Comparison of ENCODE assay signal across 18 cellular contexts in the genomic region with DNA sequence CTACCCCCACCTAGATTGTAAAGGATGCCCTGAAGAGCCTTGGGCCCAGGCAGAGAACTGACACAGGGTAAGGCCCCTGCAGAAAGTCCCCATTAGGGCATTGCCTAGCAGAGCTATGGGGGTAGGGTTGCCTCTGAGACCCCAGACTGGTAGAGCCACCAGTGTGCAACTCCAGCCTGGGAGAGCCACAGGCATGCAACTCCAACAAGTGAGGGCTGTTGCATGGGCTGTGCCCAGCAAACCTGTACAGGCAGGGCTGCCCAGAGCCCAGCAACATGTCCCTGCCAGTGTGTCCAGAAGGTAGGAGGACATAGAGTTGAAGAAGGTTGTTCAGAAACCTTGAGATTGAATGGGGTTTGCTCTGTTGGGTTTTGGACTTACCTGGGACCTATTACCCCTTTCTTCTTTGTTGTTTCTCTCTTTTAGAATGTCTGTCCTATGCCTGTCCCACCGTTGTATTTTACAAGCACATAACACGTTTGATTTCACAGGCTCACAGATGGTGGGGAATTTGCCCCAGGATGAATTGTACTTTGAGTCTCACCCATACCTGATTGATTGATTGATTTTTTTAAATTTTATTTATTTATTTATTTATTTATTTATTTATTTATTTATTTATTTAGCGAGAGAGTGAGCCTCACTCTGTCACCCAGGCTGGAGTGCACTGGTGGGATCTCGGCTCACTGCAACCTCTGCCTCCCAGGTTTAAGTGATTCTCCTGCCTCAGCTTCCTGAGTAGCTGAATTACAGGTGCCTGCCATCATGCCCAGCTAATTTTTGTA. TPM values are rescaled to one million over a fixed set of nuclear protein-coding genes. Genes with fewer than 3 reads are reported as not detected.
DNase-seq lines count a peak whose midpoint lies in the region; ATAC-seq and TF ChIP-seq lines count a peak whose summit lies in the region.
"Had no signal": no experiment of that assay in that cellular context is flagged by ENCODE, and none has a peak within 500 bp of the region (broad histone marks: within the 10 kb centered on the region; RNA-seq: fewer than 3 reads in every experiment).

No MANE protein-coding gene starts in this region.

- H3K9me3 Mint-ChIP-seq in CD4-positive, alpha-beta T cell, result no peaks in the 10 kb centered on the region
- H3K9me3 Mint-ChIP-seq in activated T-helper 17 cell treated with anti-CD3 and anti-CD28 coated beads, Interleukin-2, amount 50 U/mL, for 72 hours, result peaks cover 4% of the 10 kb centered on the region
- peaks cover 6% of the 10 kb centered on the region for H3K9me3 Mint-ChIP-seq in stimulated activated effector memory CD8-positive, alpha-beta T cell treated with anti-CD3 and anti-CD28 coated beads, Interleukin-12 subunit alpha, Interleukin-12 subunit beta, amount 100 ng/mL, for 72 hours
- peaks cover 9% of the 10 kb centered on the region for H3K9me3 Mint-ChIP-seq in neural progenitor cell
- peaks cover 10% of the 10 kb centered on the region for H3K9me3 Mint-ChIP-seq in activated naive CD8-positive, alpha-beta T cell treated with anti-CD3 and anti-CD28 coated beads, Interleukin-2, amount 50 U/mL, for 24 hours

- H3K4me3 Mint-ChIP-seq in CD4-positive, alpha-beta T cell, result no peak overlapping the region
- no peak overlapping the region for H3K4me3 Mint-ChIP-seq in activated T-helper 17 cell treated with anti-CD3 and anti-CD28 coated beads, Interleukin-2, amount 50 U/mL, for 72 hours
- no peak overlapping the region for H3K4me3 Mint-ChIP-seq in stimulated activated effector memory CD8-positive, alpha-beta T cell treated with anti-CD3 and anti-CD28 coated beads, Interleukin-12 subunit alpha, Interleukin-12 subunit beta, amount 100 ng/mL, for 72 hours
- no peak overlapping the region for H3K4me3 Mint-ChIP-seq in neural progenitor cell
- no peak overlapping the region for H3K4me3 Mint-ChIP-seq in activated naive CD8-positive, alpha-beta T cell treated with anti-CD3 and anti-CD28 coated beads, Interleukin-2, amount 50 U/mL, for 24 hours
- H3K4me3 Mint-ChIP-seq: H9, HFFc6 had no signal

- peaks cover 22% of the 10 kb centered on the region for H3K4me1 ChIP-seq in neural progenitor cell

- H3K4me2 ChIP-seq in neural progenitor cell, result no peak overlapping the region

- no peak for DNase-seq in CD4-positive, alpha-beta T cell
- no peak for DNase-seq in left lobe of liver (ENCODE audit: low spot score)
- no peak for DNase-seq in stimulated activated effector memory CD8-positive, alpha-beta T cell treated with anti-CD3 and anti-CD28 coated beads, Interleukin-12 subunit alpha, Interleukin-12 subunit beta, amount 100 ng/mL, for 72 hours (ENCODE audit: low spot score in 2 of 2)
- DNase-seq in neural progenitor cell (ENCODE audit: low spot score), result no peak
- DNase-seq in activated naive CD8-positive, alpha-beta T cell treated with anti-CD3 and anti-CD28 coated beads, Interleukin-2, amount 50 U/mL, for 24 hours, result no peak
- no peak for DNase-seq in GM10248 (ENCODE audit: extremely low spot score)
- DNase-seq: 8988T; C1 segment of cervical spinal cord; CD8-positive, alpha-beta memory T cell; DMS 273 treated with DMSO at 0.1 percent for 48 hours; DMS79; EL; GDM1; GM23248; H9; HFFc6 had no signal

- H3K27ac ChIP-seq in CD4-positive, alpha-beta T cell (ENCODE audit: low read depth, low read length), result no peak overlapping the region
- H3K27ac ChIP-seq in neural progenitor cell, result no peak overlapping the region
- H3K27ac ChIP-seq: GM23248 had no signal

- CTCF ChIA-PET in CD4-positive, alpha-beta T cell (lab: Charles Lee), result no interaction called here
- CTCF ChIA-PET in GM10248 (lab: Yijun Ruan, JAX), result no interaction called here

- intact Hi-C loops in CD4-positive, alpha-beta T cell (cut with DNase I, micrococcal nuclease), result loop anchor here in 1 of 2 experiments (10.0 kb wide), 1 partner anchor 65 kb away; a partner anchor contains a TSS

- POLR2A ChIA-PET in CD4-positive, alpha-beta T cell (lab: Charles Lee), result no interaction called here
- POLR2A ChIA-PET in GM10248 (lab: Yijun Ruan, JAX), result no interaction called here

- H3F3A ChIP-seq in neural progenitor cell (ENCODE audit: low read depth), result no peaks in the 10 kb centered on the region

- peaks cover 11% of the 10 kb centered on the region for H4K20me1 ChIP-seq in neural progenitor cell (ENCODE audit: low read depth)

- H3K27me3 ChIP-seq in CD4-positive, alpha-beta T cell (ENCODE audit: control insufficient read depth, insufficient read depth, low read length), result no peaks in the 10 kb centered on the region
- no peaks in the 10 kb centered on the region for H3K27me3 ChIP-seq in neural progenitor cell

- H3K27me3 Mint-ChIP-seq in CD4-positive, alpha-beta T cell, result no peaks in the 10 kb centered on the region
- no peaks in the 10 kb centered on the region for H3K27me3 Mint-ChIP-seq in activated T-helper 17 cell treated with anti-CD3 and anti-CD28 coated beads, Interleukin-2, amount 50 U/mL, for 72 hours
- peaks cover 9% of the 10 kb centered on the region for H3K27me3 Mint-ChIP-seq in neural progenitor cell (ENCODE audit: insufficient read depth, low read depth)
- no peaks in the 10 kb centered on the region for H3K27me3 Mint-ChIP-seq in activated naive CD8-positive, alpha-beta T cell treated with anti-CD3 and anti-CD28 coated beads, Interleukin-2, amount 50 U/mL, for 24 hours
- H3K27me3 Mint-ChIP-seq: CD8-positive, alpha-beta memory T cell had no signal

- peak overlapping the region; percentile 7 for H3K27ac Mint-ChIP-seq in CD4-positive, alpha-beta T cell
- H3K27ac Mint-ChIP-seq in activated T-helper 17 cell treated with anti-CD3 and anti-CD28 coated beads, Interleukin-2, amount 50 U/mL, for 72 hours, result peak overlapping the region; percentile 61
- H3K27ac Mint-ChIP-seq in stimulated activated effector memory CD8-positive, alpha-beta T cell treated with anti-CD3 and anti-CD28 coated beads, Interleukin-12 subunit alpha, Interleukin-12 subunit beta, amount 100 ng/mL, for 72 hours, result no peak overlapping the region
- H3K27ac Mint-ChIP-seq in neural progenitor cell, result no peak overlapping the region
- no peak overlapping the region for H3K27ac Mint-ChIP-seq in activated naive CD8-positive, alpha-beta T cell treated with anti-CD3 and anti-CD28 coated beads, Interleukin-2, amount 50 U/mL, for 24 hours
- H3K27ac Mint-ChIP-seq: H9, HFFc6 had no signal

- no peak overlapping the region for H2AFZ ChIP-seq in neural progenitor cell (replicated peaks)
- H2AFZ ChIP-seq: GM23248 had no signal

- H3K9me3 ChIP-seq in CD4-positive, alpha-beta T cell (ENCODE audit: control insufficient read depth, low read length), result peaks cover 6% of the 10 kb centered on the region
- peaks cover 8% of the 10 kb centered on the region for H3K9me3 ChIP-seq in neural progenitor cell (ENCODE audit: low read depth)

- H3K4me1 Mint-ChIP-seq in CD4-positive, alpha-beta T cell (ENCODE audit: low read depth), result peaks cover 48% of the 10 kb centered on the region
- peaks cover 10% of the 10 kb centered on the region for H3K4me1 Mint-ChIP-seq in activated T-helper 17 cell treated with anti-CD3 and anti-CD28 coated beads, Interleukin-2, amount 50 U/mL, for 72 hours
- H3K4me1 Mint-ChIP-seq in stimulated activated effector memory CD8-positive, alpha-beta T cell treated with anti-CD3 and anti-CD28 coated beads, Interleukin-12 subunit alpha, Interleukin-12 subunit beta, amount 100 ng/mL, for 72 hours, result peaks cover 36% of the 10 kb centered on the region
- peaks cover 31% of the 10 kb centered on the region for H3K4me1 Mint-ChIP-seq in neural progenitor cell
- peaks cover 7% of the 10 kb centered on the region for H3K4me1 Mint-ChIP-seq in activated naive CD8-positive, alpha-beta T cell treated with anti-CD3 and anti-CD28 coated beads, Interleukin-2, amount 50 U/mL, for 24 hours

- no peak overlapping the region for H3K4me3 ChIP-seq in neural progenitor cell
- H3K4me3 ChIP-seq: GM23248 had no signal

- H3K79me2 ChIP-seq in neural progenitor cell (ENCODE audit: low read depth), result peaks cover 9% of the 10 kb centered on the region

- no peak overlapping the region for H3K9ac ChIP-seq in neural progenitor cell
- H3K9ac ChIP-seq: GM23248 had no signal

- ATAC-seq in CD4-positive, alpha-beta T cell (ENCODE audit: poor library complexity), result no peak
- ATAC-seq in activated T-helper 17 cell treated with anti-CD3 and anti-CD28 coated beads, Interleukin-2, amount 50 U/mL, for 72 hours (replicated peaks), result no peak
- ATAC-seq in left lobe of liver, result peak; percentile 11
- ATAC-seq in stimulated activated effector memory CD8-positive, alpha-beta T cell treated with anti-CD3 and anti-CD28 coated beads, Interleukin-12 subunit alpha, Interleukin-12 subunit beta, amount 100 ng/mL, for 72 hours, result peak; percentile 16
- no peak for ATAC-seq in activated naive CD8-positive, alpha-beta T cell treated with anti-CD3 and anti-CD28 coated beads, Interleukin-2, amount 50 U/mL, for 24 hours
- ATAC-seq: HCT116 had no signal

- TF ChIP-seq CTCF in CD4-positive, alpha-beta T cell (IDR thresholded peaks at IDR 0.05), result no peak
- TF ChIP-seq CTCF in neural progenitor cell (IDR thresholded peaks at IDR 0.05), result no peak
- no peak for TF ChIP-seq CTCF in GM10248 (IDR thresholded peaks at IDR 0.05; ENCODE audit: control extremely low read depth, extremely low read depth, low read depth, missing control alignments)

- H3K36me3 ChIP-seq in neural progenitor cell, result peaks cover 6% of the 10 kb centered on the region

- H3K36me3 Mint-ChIP-seq in CD4-positive, alpha-beta T cell (ENCODE audit: low read depth), result peaks cover 53% of the 10 kb centered on the region
- peaks cover 6% of the 10 kb centered on the region for H3K36me3 Mint-ChIP-seq in activated T-helper 17 cell treated with anti-CD3 and anti-CD28 coated beads, Interleukin-2, amount 50 U/mL, for 72 hours (ENCODE audit: low read depth)
- H3K36me3 Mint-ChIP-seq in stimulated activated effector memory CD8-positive, alpha-beta T cell treated with anti-CD3 and anti-CD28 coated beads, Interleukin-12 subunit alpha, Interleukin-12 subunit beta, amount 100 ng/mL, for 72 hours, result no peaks in the 10 kb centered on the region
- peaks cover 20% of the 10 kb centered on the region for H3K36me3 Mint-ChIP-seq in neural progenitor cell
- peaks cover 25% of the 10 kb centered on the region for H3K36me3 Mint-ChIP-seq in activated naive CD8-positive, alpha-beta T cell treated with anti-CD3 and anti-CD28 coated beads, Interleukin-2, amount 50 U/mL, for 24 hours (ENCODE audit: low read depth)

RNA-seq across cellular contexts. Expression of a gene that starts 16.4 kb away (rescaled TPM):
- total RNA-seq in CD4-positive, alpha-beta T cell, result 10 to 100 TPM; 38.9 to 40.3 TPM
- 10 to 100 TPM; 14.7 to 18.5 TPM for total RNA-seq in activated T-helper 17 cell treated with anti-CD3 and anti-CD28 coated beads, Interleukin-2, amount 50 U/mL, for 72 hours
- total RNA-seq in left lobe of liver, result 19.3 TPM
- 5.3 and 16.4 TPM in 2 replicates for total RNA-seq in neural progenitor cell (ENCODE audit: low replicate concordance)

RNA-seq across cellular contexts. Expression of a gene that starts 26.7 kb away (rescaled TPM):
- total RNA-seq in CD4-positive, alpha-beta T cell, result under 1 TPM; 0.19 to 0.45 TPM
- under 1 TPM in 1 of 2 donors, not detected in 1; 0.48 TPM for total RNA-seq in activated T-helper 17 cell treated with anti-CD3 and anti-CD28 coated beads, Interleukin-2, amount 50 U/mL, for 72 hours
- total RNA-seq in left lobe of liver (50.3 TPM), neural progenitor cell (ENCODE audit: low replicate concordance) (0.12 TPM in 1 of 2 replicates, not detected in the other)
- total RNA-seq: GM23248, HFFc6 had no signal

RNA-seq across cellular contexts. Expression of a gene that starts 31.4 kb away (rescaled TPM):
- total RNA-seq in CD4-positive, alpha-beta T cell, result not detected
- total RNA-seq in activated T-helper 17 cell treated with anti-CD3 and anti-CD28 coated beads, Interleukin-2, amount 50 U/mL, for 72 hours, result not detected
- total RNA-seq in left lobe of liver (92.6 TPM), neural progenitor cell (ENCODE audit: low replicate concordance) (0.03 TPM in 1 of 2 replicates, not detected in the other)
- total RNA-seq: CD8-positive, alpha-beta memory T cell had no signal

RNA-seq across cellular contexts. Expression of a gene that starts 39.7 kb away (rescaled TPM):
- 10 to 100 TPM; 13.8 to 14.4 TPM for total RNA-seq in CD4-positive, alpha-beta T cell
- 1 to 10 TPM; 5.9 to 7.1 TPM for total RNA-seq in activated T-helper 17 cell treated with anti-CD3 and anti-CD28 coated beads, Interleukin-2, amount 50 U/mL, for 72 hours
- total RNA-seq in left lobe of liver (179 TPM), neural progenitor cell (ENCODE audit: low replicate concordance) (2.3 and 4.2 TPM in 2 replicates)
- total RNA-seq: GM23248 had no signal

Comparison
In these comparisons a context has a peak if more than half of its experiments do, and no peak if none do; other contexts are left out.
1. ATAC-seq: peak in left lobe of liver (single experiment) and stimulated activated effector memory CD8-positive, alpha-beta T cell treated with anti-CD3 and anti-CD28 coated beads, Interleukin-12 subunit alpha, Interleukin-12 subunit beta, amount 100 ng/mL, for 72 hours (single experiment); none in CD4-positive, alpha-beta T cell (single experiment), activated T-helper 17 cell treated with anti-CD3 and anti-CD28 coated beads, Interleukin-2, amount 50 U/mL, for 72 hours (single experiment) and activated naive CD8-positive, alpha-beta T cell treated with anti-CD3 and anti-CD28 coated beads, Interleukin-2, amount 50 U/mL, for 24 hours (single experiment).
2. H3K27ac Mint-ChIP-seq: peak in CD4-positive, alpha-beta T cell (single experiment) and activated T-helper 17 cell treated with anti-CD3 and anti-CD28 coated beads, Interleukin-2, amount 50 U/mL, for 72 hours (single experiment); none in stimulated activated effector memory CD8-positive, alpha-beta T cell treated with anti-CD3 and anti-CD28 coated beads, Interleukin-12 subunit alpha, Interleukin-12 subunit beta, amount 100 ng/mL, for 72 hours (single experiment), neural progenitor cell (single experiment) and activated naive CD8-positive, alpha-beta T cell treated with anti-CD3 and anti-CD28 coated beads, Interleukin-2, amount 50 U/mL, for 24 hours (single experiment).
3. RNA of a gene that starts 26.7 kb away (total RNA-seq): 50.3 TPM in left lobe of liver (single experiment); 0.48 TPM in activated T-helper 17 cell treated with anti-CD3 and anti-CD28 coated beads, Interleukin-2, amount 50 U/mL, for 72 hours, 0.19 to 0.45 TPM in CD4-positive, alpha-beta T cell and 0.12 TPM in neural progenitor cell; every median in the first group is over 10 times any median in the second.
4. RNA of a gene that starts 31.4 kb away (total RNA-seq): 92.6 TPM in left lobe of liver (single experiment); not detected in CD4-positive, alpha-beta T cell, not detected in activated T-helper 17 cell treated with anti-CD3 and anti-CD28 coated beads, Interleukin-2, amount 50 U/mL, for 72 hours and 0.03 TPM in neural progenitor cell; every median in the first group is over 10 times any median in the second.